In the genomic region with DNA sequence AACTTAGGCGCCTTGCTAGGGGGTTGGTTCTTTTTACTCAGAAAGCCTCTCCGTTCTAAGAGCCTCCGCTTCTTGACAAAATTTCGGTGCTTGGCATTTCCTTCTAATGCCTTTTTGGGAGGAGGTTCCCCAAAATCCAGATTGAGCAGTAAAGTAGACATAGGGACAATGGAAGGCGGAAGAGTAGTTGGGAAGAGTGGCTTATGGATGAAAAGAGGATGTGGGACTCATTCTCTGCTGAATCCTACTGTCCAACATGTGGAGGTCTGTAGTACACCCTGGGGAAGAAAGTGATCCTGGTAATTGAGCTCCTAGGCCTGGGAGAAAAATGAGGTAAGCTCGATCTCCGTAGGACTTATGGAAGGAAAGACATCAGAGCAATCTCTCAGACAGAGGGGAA, we compare ENCODE assay signal across 9 cellular contexts. TPM values are rescaled to one million over a fixed set of nuclear protein-coding genes. Genes with fewer than 3 reads are reported as not detected.
A peak's percentile ranks its signal among the peaks of the same experiment; 100 is the strongest.
DNase-seq lines count a peak whose midpoint lies in the region; TF ChIP-seq lines count a peak whose summit lies in the region.
"Had no signal": no experiment of that assay in that cellular context is flagged by ENCODE, and none has a peak within 500 bp of the region (broad histone marks: within the 10 kb centered on the region; RNA-seq: fewer than 3 reads in every experiment).

No MANE protein-coding gene starts in this region.

- intact Hi-C loops in head of caudate nucleus (cut with DNase I), result loop anchor here (5.0 kb wide), 1 partner anchor 40 kb away; no protein-coding TSS in a partner anchor

- H3K27me3 ChIP-seq in BE2C (no peaks in the 10 kb centered on the region), ectodermal cell (ENCODE audit: control insufficient read depth, insufficient read depth, low read length, poor library complexity, severe bottlenecking) (no peaks in the 10 kb centered on the region)

- H3K4me1 ChIP-seq in BE2C, result peaks cover 6% of the 10 kb centered on the region
- H3K4me1 ChIP-seq in ectodermal cell (ENCODE audit: control insufficient read depth, insufficient read depth, low read length), result peaks cover 26% of the 10 kb centered on the region

- no peak overlapping the region for H3K4me3 Mint-ChIP-seq in nephron progenitor cell

- H3K27ac ChIP-seq in ectodermal cell (ENCODE audit: insufficient read depth, low read depth, low read length, poor library complexity, severe bottlenecking), result no peak overlapping the region

- H3K36me3 ChIP-seq in BE2C (peaks cover 38% of the 10 kb centered on the region), ectodermal cell (ENCODE audit: control insufficient read depth, insufficient read depth, low read length) (peaks cover 22% of the 10 kb centered on the region)

- peak overlapping the region; percentile 94 for H3K4me3 ChIP-seq in BE2C (ENCODE audit: low read depth, low read length)
- H3K4me3 ChIP-seq in LNCaP clone FGC (ENCODE audit: low read depth, low read length), result peak overlapping the region; percentile 100
- H3K4me3 ChIP-seq in ectodermal cell (ENCODE audit: insufficient read depth, low read depth, low read length), result peak overlapping the region; percentile 100

- no peaks in the 10 kb centered on the region for H3K9me3 Mint-ChIP-seq in nephron progenitor cell

- TF ChIP-seq CTCF in BE2C (IDR thresholded peaks at IDR 0.05; ENCODE audit: low read depth, low read length) (no peak), LNCaP clone FGC (IDR thresholded peaks at IDR 0.05; ENCODE audit: control insufficient read depth, extremely low read depth, insufficient read depth) (no peak), nephron progenitor cell (IDR thresholded peaks at IDR 0.05) (no peak)

- no peaks in the 10 kb centered on the region for H3K27me3 Mint-ChIP-seq in nephron progenitor cell (ENCODE audit: low read depth, poor library complexity)

- H3K4me1 Mint-ChIP-seq in nephron progenitor cell, result peaks cover 33% of the 10 kb centered on the region

- peaks cover 23% of the 10 kb centered on the region for H3K36me3 Mint-ChIP-seq in nephron progenitor cell (ENCODE audit: low read depth)

- peak overlapping the region; percentile 99 for H3K27ac Mint-ChIP-seq in nephron progenitor cell

- WGBS in ectodermal cell, 2 experiments, result 67 to 70% methylated on average over 7 of the region's 7 CpGs

- H3K9me3 ChIP-seq in BE2C, result no peaks in the 10 kb centered on the region
- H3K9me3 ChIP-seq in ectodermal cell (ENCODE audit: control insufficient read depth, low read length), result no peaks in the 10 kb centered on the region

- no peak for DNase-seq in BE2C
- no peak for DNase-seq in LNCaP clone FGC (ENCODE audit: low read depth)
- DNase-seq in nephron progenitor cell, result no peak
- DNase-seq in OCI-M1 (lab: John Stamatoyannopoulos, UW), result no peak
- no peak for DNase-seq in RPMI8226
- no peak for DNase-seq in head of caudate nucleus
- no peak for DNase-seq in DMS 273 (lab: John Stamatoyannopoulos, UW; ENCODE audit: unreplicated experiment)
- DNase-seq: T1000 had no signal

RNA-seq across cellular contexts. Expression of gene METTL25B, which starts 0.8 kb away (rescaled TPM):
- 47.1 TPM for polyA plus RNA-seq in BE2C (2012; ENCODE audit: insufficient read depth, insufficient read length, low read depth)
- 36.4 TPM for polyA plus RNA-seq in ectodermal cell (2013, experiment 1 of 4)
- 38.3 TPM for polyA plus RNA-seq in ectodermal cell (2013, experiment 2 of 4)
- 38.8 TPM for polyA plus RNA-seq in ectodermal cell (2013, experiment 3 of 4)
- polyA plus RNA-seq in ectodermal cell (2013, experiment 4 of 4), result 44.8 TPM

RNA-seq across cellular contexts. Expression of gene ISG20L2, which starts 1.1 kb away (rescaled TPM):
- 100 TPM for polyA plus RNA-seq in BE2C (2012; ENCODE audit: insufficient read depth, insufficient read length, low read depth)
- 53.3 TPM for polyA plus RNA-seq in ectodermal cell (2013, experiment 1 of 4)
- polyA plus RNA-seq in ectodermal cell (2013, experiment 2 of 4), result 51.6 TPM
- polyA plus RNA-seq in ectodermal cell (2013, experiment 3 of 4), result 30.4 TPM
- polyA plus RNA-seq in ectodermal cell (2013, experiment 4 of 4), result 36.2 TPM

RNA-seq across cellular contexts. Expression of gene MRPL24, which starts 13.4 kb away (rescaled TPM):
- polyA plus RNA-seq in BE2C (2012; ENCODE audit: insufficient read depth, insufficient read length, low read depth), result 264 TPM
- polyA plus RNA-seq in ectodermal cell (2013, experiment 1 of 4), result 30.4 TPM
- polyA plus RNA-seq in ectodermal cell (2013, experiment 2 of 4), result 35.6 TPM
- polyA plus RNA-seq in ectodermal cell (2013, experiment 3 of 4), result 32.6 TPM
- 33.5 TPM for polyA plus RNA-seq in ectodermal cell (2013, experiment 4 of 4)

RNA-seq across cellular contexts. Expression of gene CRABP2, which starts 22.1 kb away (rescaled TPM):
- 39.0 TPM for polyA plus RNA-seq in BE2C (2012; ENCODE audit: insufficient read depth, insufficient read length, low read depth)
- polyA plus RNA-seq in ectodermal cell (2013, experiment 1 of 4), result 697 TPM
- polyA plus RNA-seq in ectodermal cell (2013, experiment 2 of 4), result 522 TPM
- 545 TPM for polyA plus RNA-seq in ectodermal cell (2013, experiment 3 of 4)
- 604 TPM for polyA plus RNA-seq in ectodermal cell (2013, experiment 4 of 4)

RNA-seq across cellular contexts. Expression of gene HDGF, which starts 24.0 kb away (rescaled TPM):
- polyA plus RNA-seq in BE2C (2012; ENCODE audit: insufficient read depth, insufficient read length, low read depth), result 264 TPM
- 528 TPM for polyA plus RNA-seq in ectodermal cell (2013, experiment 1 of 4)
- polyA plus RNA-seq in ectodermal cell (2013, experiment 2 of 4), result 490 TPM
- polyA plus RNA-seq in ectodermal cell (2013, experiment 3 of 4), result 359 TPM
- 394 TPM for polyA plus RNA-seq in ectodermal cell (2013, experiment 4 of 4)
